1 cellular context compared by ENCODE assay signal in the genomic region with DNA sequence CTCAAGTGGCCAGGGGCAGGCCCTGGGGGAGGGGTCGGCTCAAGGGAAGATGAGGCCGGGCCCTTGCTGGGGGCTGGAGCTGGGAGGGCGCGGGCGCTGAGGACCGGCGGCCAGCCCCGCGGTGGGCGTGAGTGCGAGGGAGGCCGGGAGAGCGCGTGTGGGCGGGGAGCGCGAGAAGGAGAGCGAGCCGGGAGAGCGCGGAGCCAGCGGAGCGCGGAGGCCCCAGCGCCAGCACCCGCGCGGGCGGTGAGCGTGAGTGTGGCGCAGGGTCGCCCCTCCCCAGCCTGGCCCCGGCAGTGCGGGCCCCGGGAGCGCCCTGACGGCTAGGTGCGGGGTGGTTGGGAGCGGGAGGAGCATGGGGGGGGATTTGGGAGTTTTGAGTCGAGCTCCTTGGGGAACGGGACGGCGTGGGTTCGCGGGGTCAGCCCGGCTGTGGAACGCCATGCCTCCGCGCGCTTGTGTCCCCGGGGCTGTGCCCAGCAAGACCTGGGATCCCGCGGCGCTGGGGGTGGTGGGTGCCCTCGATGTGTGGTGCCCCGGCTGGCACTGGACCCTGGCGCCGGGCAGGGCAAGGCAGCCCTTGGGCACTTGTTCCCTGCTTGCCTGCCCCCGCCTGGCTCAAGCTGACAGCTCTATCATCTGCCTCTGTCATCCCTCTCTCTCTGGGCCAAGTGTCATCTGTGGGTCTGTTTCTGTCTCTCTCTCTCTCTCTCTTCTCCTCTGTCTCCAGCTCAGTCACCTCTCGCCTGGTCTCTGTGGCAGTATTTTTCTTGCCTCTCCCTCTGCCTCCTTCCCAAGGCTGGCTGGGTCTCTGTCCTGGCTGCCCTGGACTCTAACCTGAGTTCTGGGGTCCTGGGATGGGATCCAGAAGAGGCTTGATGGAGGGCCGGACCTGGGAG.
TF ChIP-seq lines count a peak whose summit lies in the region.

A gene (plus strand): TSS at position 190 of the 899 bp plus-strand sequence. CDS start 1,803 bp downstream, outside the sequence.

TF ChIP-seq in H1, 55 proteins besides CTCF, POLR2A, EP300 and RAD21 (continued from another document):
- TF ChIP-seq, protein P1, sequence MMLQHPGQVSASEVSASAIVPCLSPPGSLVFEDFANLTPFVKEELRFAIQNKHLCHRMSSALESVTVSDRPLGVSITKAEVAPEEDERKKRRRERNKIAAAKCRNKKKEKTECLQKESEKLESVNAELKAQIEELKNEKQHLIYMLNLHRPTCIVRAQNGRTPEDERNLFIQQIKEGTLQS (IDR thresholded peaks at IDR 0.05; ENCODE audit: insufficient read depth, low read depth, low read length) = no peak
- TF ChIP-seq CEBPB (IDR thresholded peaks at IDR 0.05; ENCODE audit: low read depth, low read length) (no peak), EZH2 (IDR thresholded peaks at IDR 0.05; ENCODE audit: low read depth, low read length, severe bottlenecking) (peak; percentile 46)
